Comparison of ENCODE assay signal across 29 cellular contexts in genomic region chr2:98571121-98571701, GRCh38.
"Had no signal": no experiment of that assay in that cellular context is flagged by ENCODE, and none has a peak within 500 bp of the region (broad histone marks: within the 10 kb centered on the region; RNA-seq: fewer than 3 reads in every experiment).

No MANE protein-coding gene starts in this region.

- H3K9me3 Mint-ChIP-seq: dendritic cell treated with granulocyte-macrophage colony-stimulating factor and Interleukin-4, amounts not matched to agents 40 ng/mL and 50 ng/mL, for 4 days; naive B cell; nephron progenitor cell; stimulated activated memory B cell treated with anti-CD40 and anti-IgM and Interleukin-4, amounts not matched to agents 10 μg/mL and 1 μg/mL and 100 μg/mL, for 72 hours had no signal

- FAIRE-seq: endothelial cell of umbilical vein, islet of Langerhans, urothelium cell line had no signal

- H3K4me1 Mint-ChIP-seq: nephron progenitor cell had no signal

- DNase-seq: colonic mucosa; effector CD8-positive, alpha-beta T cell; foreskin keratinocyte; glutamatergic neuron; heart right ventricle; hippocampal formation; left cardiac atrium; left ventricle myocardium superior; lower lobe of right lung; naive B cell; nephron progenitor cell; occipital lobe; ovary; right cardiac atrium; sigmoid colon; stimulated activated CD4-positive, alpha-beta T cell treated with anti-CD3 and anti-CD28 coated beads, Interleukin-2, amount 100 ng/mL, for 24 hours; stimulated activated CD4-positive, alpha-beta T cell treated with anti-CD3 and anti-CD28 coated beads, Interleukin-4, amount 100 ng/mL, for 24 hours; stimulated activated naive CD8-positive, alpha-beta T cell treated with anti-CD3 and anti-CD28 coated beads, Interleukin-15, Interleukin-2, amounts not matched to agents 100 U/mL and 50 U/mL, for 24 hours; upper lobe of left lung had no signal

- H3K36me3 ChIP-seq: colonic mucosa, ovary had no signal

- H3K9me3 ChIP-seq: colonic mucosa, esophagus muscularis mucosa, gastroesophageal sphincter, heart right ventricle, lower lobe of right lung, ovary, psoas muscle, sigmoid colon, thoracic aorta, tibial nerve, upper lobe of left lung had no signal

- ATAC-seq: foreskin keratinocyte; gastroesophageal sphincter; left cardiac atrium; left ventricle myocardium superior; lower lobe of right lung; psoas muscle; right cardiac atrium; stimulated activated memory B cell treated with anti-CD40 and anti-IgM and Interleukin-4, amounts not matched to agents 10 μg/mL and 1 μg/mL and 100 μg/mL, for 72 hours; stimulated activated naive CD8-positive, alpha-beta T cell treated with anti-CD3 and anti-CD28 coated beads, Interleukin-15, Interleukin-2, amounts not matched to agents 100 U/mL and 50 U/mL, for 24 hours had no signal

- H3K4me1 ChIP-seq: colonic mucosa, esophagus muscularis mucosa, gastroesophageal sphincter, lower lobe of right lung, psoas muscle, sigmoid colon, tibial nerve, upper lobe of left lung had no signal

- H3K4me3 ChIP-seq: colonic mucosa, esophagus muscularis mucosa, gastroesophageal sphincter, heart right ventricle, lower lobe of right lung, ovary, psoas muscle, sigmoid colon, thoracic aorta, tibial nerve, upper lobe of left lung had no signal

- H3K27me3 ChIP-seq: colonic mucosa, esophagus muscularis mucosa, foreskin keratinocyte, gastroesophageal sphincter, heart right ventricle, ovary, sigmoid colon, tibial nerve, upper lobe of left lung had no signal

- H3K27ac Mint-ChIP-seq: dendritic cell treated with granulocyte-macrophage colony-stimulating factor and Interleukin-4, amounts not matched to agents 40 ng/mL and 50 ng/mL, for 4 days; naive B cell; nephron progenitor cell had no signal

- H3K4me3 Mint-ChIP-seq: dendritic cell treated with granulocyte-macrophage colony-stimulating factor and Interleukin-4, amounts not matched to agents 40 ng/mL and 50 ng/mL, for 4 days; naive B cell; nephron progenitor cell; stimulated activated memory B cell treated with anti-CD40 and anti-IgM and Interleukin-4, amounts not matched to agents 10 μg/mL and 1 μg/mL and 100 μg/mL, for 72 hours had no signal

- H3K27me3 Mint-ChIP-seq: dendritic cell treated with granulocyte-macrophage colony-stimulating factor and Interleukin-4, amounts not matched to agents 40 ng/mL and 50 ng/mL, for 4 days; naive B cell; stimulated activated memory B cell treated with anti-CD40 and anti-IgM and Interleukin-4, amounts not matched to agents 10 μg/mL and 1 μg/mL and 100 μg/mL, for 72 hours had no signal

- H3K27ac ChIP-seq: colonic mucosa, esophagus muscularis mucosa, foreskin keratinocyte, gastroesophageal sphincter, heart right ventricle, lower lobe of right lung, ovary, psoas muscle, sigmoid colon, thoracic aorta, tibial nerve, upper lobe of left lung had no signal
